16 cellular contexts compared by ENCODE assay signal in genomic region chr3:190265795-190266194, GRCh38. TPM values are rescaled to one million over a fixed set of nuclear protein-coding genes. Genes with fewer than 3 reads are reported as not detected.
DNase-seq lines count a peak whose midpoint lies in the region; ATAC-seq, FAIRE-seq and TF ChIP-seq lines count a peak whose summit lies in the region.
"Had no signal": no experiment of that assay in that cellular context is flagged by ENCODE, and none has a peak within 500 bp of the region (broad histone marks: within the 10 kb centered on the region; RNA-seq: fewer than 3 reads in every experiment).

No MANE protein-coding gene starts in this region.

- DNase-seq in HTR-8/SVneo (ENCODE audit: insufficient read length, low spot score) = peak; percentile 10
- DNase-seq in mammary epithelial cell = peak; percentile 100
- DNase-seq in left kidney (ENCODE audit: low read depth, low spot score) = peak; percentile 7
- no peak for DNase-seq in NCI-H1092 (lab: John Stamatoyannopoulos, UW)
- DNase-seq in cardiac septum (ENCODE audit: low spot score) = no peak
- DNase-seq in stimulated activated CD4-positive, alpha-beta T cell treated with anti-CD3 and anti-CD28 coated beads, Interleukin-4, amount 100 ng/mL, for 1 hour = no peak
- DNase-seq: activated CD8-positive, alpha-beta memory T cell treated with anti-CD3 and anti-CD28 coated beads for 24 hours; amniotic stem cell; NCI-H2227 treated with DMSO at 0.1 percent for 48 hours; occipital lobe had no signal

- peak overlapping the region; percentile 45 for H3K4me2 ChIP-seq in mammary epithelial cell (ENCODE audit: insufficient read depth, low read depth, low read length)

- FAIRE-seq in HTR-8/SVneo (lab: Jason Lieb, UNC) = no peak
- FAIRE-seq: islet of Langerhans had no signal

- dilution Hi-C loops in mammary epithelial cell (cut with HindIII; ENCODE audit: low sequenced_read_pairs) = no loop called here

- H3K36me3 ChIP-seq in ACC112 (ENCODE audit: insufficient read depth, low read length) (no peaks in the 10 kb centered on the region), mammary epithelial cell (ENCODE audit: insufficient read depth, low read length) (no peaks in the 10 kb centered on the region)
- H3K36me3 ChIP-seq: vagina had no signal

- CTCF ChIA-PET in mammary epithelial cell (lab: Charles Lee; ENCODE audit: low non-redundant PET) = no interaction called here

- H2AFZ ChIP-seq in ACC112 (ENCODE audit: low read length, unreplicated experiment) (peak overlapping the region; percentile 56), mammary epithelial cell (ENCODE audit: low read depth, low read length) (peak overlapping the region; percentile 51)

- H3K9me3 ChIP-seq in mammary epithelial cell (replicated peaks; ENCODE audit: insufficient read depth, low read length) = no peaks in the 10 kb centered on the region
- H3K9me3 ChIP-seq: vagina had no signal

- no TSS peak for BruUV-seq in mammary epithelial cell (replicated peaks; lab: Mats Ljungman, UMichigan)

- H3K27ac ChIP-seq in ACC112 (ENCODE audit: low read depth, low read length) (peak overlapping the region; percentile 18; the same call in 1 of the 2 replicates), mammary epithelial cell (ENCODE audit: insufficient read depth, low read depth, low read length) (peak overlapping the region; percentile 75)
- H3K27ac ChIP-seq: vagina had no signal

- intact Hi-C loops in mammary epithelial cell (cut with micrococcal nuclease) (loop anchor here (5.0 kb wide), 2 partner anchors 37 to 52 kb away; no protein-coding TSS in a partner anchor), cardiac septum (cut with DNase I) (no loop called here)

- no peak overlapping the region for H3K4me3 ChIP-seq in ACC112 (ENCODE audit: low read depth, low read length)
- no peak overlapping the region for H3K4me3 ChIP-seq in mammary epithelial cell (replicated peaks in 1 of 3; ENCODE audit: insufficient read depth in 1 of 3, low read depth in 2 of 3, low read length in 3 of 3)
- H3K4me3 ChIP-seq: vagina had no signal

- H3K79me2 ChIP-seq in ACC112 (ENCODE audit: control insufficient read depth, insufficient read depth, low read length, unreplicated experiment) (no peaks in the 10 kb centered on the region), mammary epithelial cell (ENCODE audit: insufficient read depth, low read length) (no peaks in the 10 kb centered on the region)

- H3K27me3 ChIP-seq in ACC112 (ENCODE audit: insufficient read depth, low read length) (no peaks in the 10 kb centered on the region), mammary epithelial cell (ENCODE audit: insufficient read depth, low read length) (no peaks in the 10 kb centered on the region)
- H3K27me3 ChIP-seq: vagina had no signal

- no peak for TF ChIP-seq CTCF in mammary epithelial cell (conservative IDR thresholded peaks at IDR 0.05 in 1 of 2, IDR thresholded peaks at IDR 0.05 in 1 of 2; ENCODE audit: extremely low read depth in 1 of 2, insufficient read depth in 1 of 2, low read depth in 1 of 2, low read length in 2 of 2)

- H3K4me1 ChIP-seq in ACC112 (ENCODE audit: control insufficient read depth, insufficient read depth, low read length, unreplicated experiment) (peaks cover 16% of the 10 kb centered on the region), mammary epithelial cell (ENCODE audit: insufficient read depth, low read length) (peaks cover 31% of the 10 kb centered on the region)
- H3K4me1 ChIP-seq: vagina had no signal

- in situ Hi-C loops in mammary epithelial cell (cut with MboI; ENCODE audit: low sequenced_read_pairs in 2 of 2) = no loop called here

- WGBS in mammary epithelial cell (ENCODE audit: low coverage, missing lambda C conversion rate) = 0% methylated on average over 3 of the region's 3 CpGs

- ATAC-seq in HG03469 (IDR thresholded peaks at IDR 0.05; ENCODE audit: unreplicated experiment) = no peak

- H4K20me1 ChIP-seq in mammary epithelial cell (ENCODE audit: insufficient read depth, low read length) = no peaks in the 10 kb centered on the region

- peak overlapping the region; percentile 25 for H3K9ac ChIP-seq in mammary epithelial cell (ENCODE audit: insufficient read depth, low read length)

RNA-seq across cellular contexts. Expression of gene CLDN1, which starts 56.5 kb away (rescaled TPM):
- 10 to 100 TPM; 12.3 to 78.7 TPM for total RNA-seq in mammary epithelial cell
- 8.6 TPM for polyA plus RNA-seq in mammary epithelial cell
- 33.0 TPM for polyA minus RNA-seq in mammary epithelial cell
- total RNA-seq in cardiac septum = 0.57 TPM
- total RNA-seq: G401 had no signal
- polyA plus RNA-seq: IgD-negative memory B cell had no signal

Comparison
In these comparisons a context has a peak if more than half of its experiments do, and no peak if none do; other contexts are left out.
1. DNase-seq: peak in HTR-8/SVneo (single experiment), mammary epithelial cell (single experiment) and left kidney (single experiment); none in NCI-H1092 (single experiment), cardiac septum (single experiment) and stimulated activated CD4-positive, alpha-beta T cell treated with anti-CD3 and anti-CD28 coated beads, Interleukin-4, amount 100 ng/mL, for 1 hour (single experiment).